20 cellular contexts compared by ENCODE assay signal in the genomic region with DNA sequence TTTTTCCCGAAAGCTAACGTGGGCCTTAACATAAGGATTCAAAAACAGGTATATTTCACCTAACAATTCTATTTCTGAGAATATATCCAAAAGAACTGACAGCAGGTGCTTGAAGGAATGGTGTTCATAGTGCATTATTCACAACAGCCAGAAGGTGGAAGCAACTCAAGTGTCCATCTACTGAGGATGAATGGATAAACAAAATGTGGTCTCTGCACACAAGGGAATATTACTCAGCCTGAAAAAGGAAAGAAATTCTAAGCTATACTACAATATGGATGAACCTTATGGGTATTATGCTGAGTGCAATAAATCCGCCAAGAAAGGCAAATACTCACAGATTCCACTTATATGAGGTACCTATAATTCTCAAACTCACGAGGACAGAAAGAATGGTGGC. TPM values are rescaled to one million over a fixed set of nuclear protein-coding genes. Genes with fewer than 3 reads are reported as not detected.
A peak's percentile ranks its signal among the peaks of the same experiment; 100 is the strongest.
DNase-seq lines count a peak whose midpoint lies in the region; ATAC-seq, FAIRE-seq and TF ChIP-seq lines count a peak whose summit lies in the region.
"Had no signal": no experiment of that assay in that cellular context is flagged by ENCODE, and none has a peak within 500 bp of the region (broad histone marks: within the 10 kb centered on the region; RNA-seq: fewer than 3 reads in every experiment).

No MANE protein-coding gene starts in this region.

- H3K9me3 ChIP-seq in HCT116 (ENCODE audit: control insufficient read depth in 1 of 2, insufficient read depth in 1 of 2, low read depth in 1 of 2, low read length in 2 of 2) (no peaks in the 10 kb centered on the region), PC-9 (ENCODE audit: insufficient read depth, low read depth) (no peaks in the 10 kb centered on the region), endodermal cell (ENCODE audit: control insufficient read depth, low read length) (no peaks in the 10 kb centered on the region), HepG2 (ENCODE audit: low read length) (no peaks in the 10 kb centered on the region)
- H3K9me3 ChIP-seq: gastroesophageal sphincter had no signal

- H3K27me3 ChIP-seq in HCT116 (ENCODE audit: insufficient read depth, low read length) (no peaks in the 10 kb centered on the region), PC-9 (ENCODE audit: insufficient read depth, low read depth) (no peaks in the 10 kb centered on the region), endodermal cell (ENCODE audit: control insufficient read depth, insufficient read depth, low read length, poor library complexity, severe bottlenecking) (peaks cover 2% of the 10 kb centered on the region), HepG2 (ENCODE audit: control insufficient read depth in 1 of 2, insufficient read depth in 2 of 2, low read length in 2 of 2) (peaks cover 0 to 5% of the 10 kb centered on the region in 2 experiments; a peak in 2 of 5 replicates)

- peak; percentile 21 for TF ChIP-seq CTCF in C4-2B (conservative IDR thresholded peaks at IDR 0.05)
- peak; percentile 15 to 37 (median 26); a peak in 4 of 6 replicates for TF ChIP-seq CTCF in HCT116 (IDR thresholded peaks at IDR 0.05 in 2 of 3, conservative IDR thresholded peaks at IDR 0.05 in 1 of 3; ENCODE audit: borderline replicate concordance in 1 of 3, insufficient read depth in 1 of 3, low read depth in 2 of 3, low read length in 2 of 3)
- peak; percentile 37; the same call in 1 of the 2 replicates for TF ChIP-seq CTCF in PC-9 (conservative IDR thresholded peaks at IDR 0.05)
- peak; percentile 43 for TF ChIP-seq CTCF in endodermal cell (conservative IDR thresholded peaks at IDR 0.05)
- no peak for TF ChIP-seq CTCF in HepG2 (CRISPR knock-in tag; IDR thresholded peaks at IDR 0.05)

- peaks cover 54% of the 10 kb centered on the region for H3K27me3 Mint-ChIP-seq in endodermal cell (ENCODE audit: insufficient read depth)

- no peak overlapping the region for H3K27ac Mint-ChIP-seq in endodermal cell
- H3K27ac Mint-ChIP-seq: activated naive CD4-positive, alpha-beta T cell treated with anti-CD3 and anti-CD28 coated beads, Interleukin-2, amount 50 U/mL, for 72 hours; natural killer cell had no signal

- DNase-seq in HCT116 (ENCODE audit: low read depth, low spot score) (peak; percentile 19), PC-9 (no peak), endodermal cell (no peak), HepG2 (ENCODE audit: low spot score) (no peak), cortex of kidney (lab: John Stamatoyannopoulos, UW) (no peak), NCI-H345 treated with DMSO at 0.1 percent for 48 hours (lab: John Stamatoyannopoulos, UW; ENCODE audit: unreplicated experiment) (no peak)
- DNase-seq: activated CD4-positive, alpha-beta T cell treated with anti-CD3 and anti-CD28 coated beads for 4 hours; DMS153; MM.1S; natural killer cell; NCI-H2029; NCI-H774; T-helper 2 cell had no signal

- H3K4me3 Mint-ChIP-seq in endodermal cell: no peak overlapping the region
- H3K4me3 Mint-ChIP-seq: natural killer cell had no signal

- H3F3A ChIP-seq in PC-9 (ENCODE audit: insufficient read depth, low read depth): no peaks in the 10 kb centered on the region

- TF ChIP-seq EP300 in HepG2 (IDR thresholded peaks at IDR 0.05; ENCODE audit: low read depth in 2 of 2, low read length in 2 of 2) (no peak), HepG2 (CRISPR knock-in tag; IDR thresholded peaks at IDR 0.05; ENCODE audit: borderline replicate concordance) (no peak)

- TF ChIP-seq RAD21 in HCT116 (IDR thresholded peaks at IDR 0.05; ENCODE audit: low read depth): peak; percentile 27; the same call in 1 of the 2 replicates
- no peak for TF ChIP-seq RAD21 in HepG2 (CRISPR knock-in tag; IDR thresholded peaks at IDR 0.05)

- ATAC-seq in HCT116 (peak; percentile 61; the same call in 1 of the 2 replicates), HepG2 (no peak), HG02588 (IDR thresholded peaks at IDR 0.05; ENCODE audit: unreplicated experiment) (no peak)
- ATAC-seq: activated naive CD4-positive, alpha-beta T cell treated with anti-CD3 and anti-CD28 coated beads, Interleukin-2, amount 50 U/mL, for 72 hours; gastroesophageal sphincter; natural killer cell had no signal

- RAD21 ChIA-PET in HCT116 (lab: Charles Lee; ENCODE audit: low non-redundant PET in 1 of 2, low total read pairs in 2 of 2, uncharacterized antibody in 2 of 2, unreplicated experiment in 2 of 2): no interaction called here

- H3K4me1 Mint-ChIP-seq in endodermal cell: no peaks in the 10 kb centered on the region
- H3K4me1 Mint-ChIP-seq: natural killer cell had no signal

- in situ Hi-C loops in HepG2 (cut with HindIII; ENCODE audit: extremely low pct_ligation_motif_present, low pct_unique_long_range_greater_than_20kb): no loop called here

- H3K79me2 ChIP-seq in HCT116 (ENCODE audit: insufficient read depth, low read length): no peaks in the 10 kb centered on the region
- H3K79me2 ChIP-seq in PC-9 (ENCODE audit: low read depth): no peaks in the 10 kb centered on the region
- H3K79me2 ChIP-seq in HepG2 (ENCODE audit: insufficient read depth, low read length): no peaks in the 10 kb centered on the region

- no peak for TF ChIP-seq POLR2A in HCT116 (IDR thresholded peaks at IDR 0.05; ENCODE audit: borderline replicate concordance, extremely low read depth, insufficient read depth, insufficient read length)
- no peak for TF ChIP-seq POLR2A in HepG2 (IDR thresholded peaks at IDR 0.05; ENCODE audit: insufficient read depth in 1 of 2, low read depth in 2 of 2, low read length in 2 of 2)

- no peak for FAIRE-seq in HepG2 (lab: Jason Lieb, UNC)

- H3K9me2 ChIP-seq in HCT116 (ENCODE audit: insufficient read depth): no peaks in the 10 kb centered on the region
- no peaks in the 10 kb centered on the region for H3K9me2 ChIP-seq in PC-9 (ENCODE audit: insufficient read depth)

- no peak overlapping the region for H2AFZ ChIP-seq in HCT116 (ENCODE audit: low read depth, low read length, poor library complexity, severe bottlenecking)
- H2AFZ ChIP-seq in PC-9: no peak overlapping the region
- H2AFZ ChIP-seq in HepG2 (ENCODE audit: low read length): no peak overlapping the region

- H3K4me2 ChIP-seq in HCT116 (ENCODE audit: low read length) (no peak overlapping the region), PC-9 (no peak overlapping the region), HepG2 (ENCODE audit: low read depth, low read length) (no peak overlapping the region)

- intact Hi-C loops in HCT116 (cut with micrococcal nuclease) (no loop called here), PC-9 (cut with micrococcal nuclease; ENCODE audit: unreplicated experiment) (no loop called here), HepG2 (cut with micrococcal nuclease; ENCODE audit: unreplicated experiment) (no loop called here)

- CTCF ChIA-PET in HCT116 (lab: Charles Lee) (interaction anchor here (1.2 to 1.7 kb wide), 2 partner anchors 10 to 11 kb away, joined by 3 to 7 read pairs; no protein-coding TSS in a partner anchor), PC-9 (lab: Charles Lee) (interaction anchor here (0.7 kb wide), 1 partner anchor 301 kb away, joined by 3 read pairs; no protein-coding TSS in a partner anchor), HepG2 (lab: Yijun Ruan, JAX; ENCODE audit: low intra/inter-chr PET ratio, low total read pairs) (no interaction called here)

- H3K27ac ChIP-seq in C4-2B: no peak overlapping the region
- H3K27ac ChIP-seq in HCT116 (ENCODE audit: low read depth, low read length): no peak overlapping the region
- no peak overlapping the region for H3K27ac ChIP-seq in PC-9
- no peak overlapping the region for H3K27ac ChIP-seq in endodermal cell (ENCODE audit: low read depth, low read length)
- H3K27ac ChIP-seq in HepG2 (ENCODE audit: extremely low read length, insufficient read depth, low read length): no peak overlapping the region
- H3K27ac ChIP-seq: gastroesophageal sphincter had no signal

- no peaks in the 10 kb centered on the region for H3K36me3 ChIP-seq in HCT116 (ENCODE audit: control insufficient read depth in 1 of 2, insufficient read depth in 2 of 2, low read length in 2 of 2)
- H3K36me3 ChIP-seq in PC-9 (ENCODE audit: low read depth): no peaks in the 10 kb centered on the region
- H3K36me3 ChIP-seq in endodermal cell (ENCODE audit: control insufficient read depth, insufficient read depth, low read length): no peaks in the 10 kb centered on the region
- no peaks in the 10 kb centered on the region for H3K36me3 ChIP-seq in HepG2 (replicated peaks in 1 of 2; ENCODE audit: control insufficient read depth in 1 of 2, insufficient read depth in 2 of 2, low read length in 2 of 2)
- H3K36me3 ChIP-seq: gastroesophageal sphincter had no signal

- H3K9me3 Mint-ChIP-seq in endodermal cell: no peaks in the 10 kb centered on the region
- H3K9me3 Mint-ChIP-seq: activated naive CD4-positive, alpha-beta T cell treated with anti-CD3 and anti-CD28 coated beads, Interleukin-2, amount 50 U/mL, for 72 hours; natural killer cell had no signal

- H3K4me1 ChIP-seq in HCT116 (ENCODE audit: control insufficient read depth in 1 of 2, insufficient read depth in 2 of 2, low read length in 2 of 2) (no peaks in the 10 kb centered on the region), PC-9 (replicated peaks; ENCODE audit: insufficient read depth) (no peaks in the 10 kb centered on the region), endodermal cell (ENCODE audit: control insufficient read depth, insufficient read depth, low read length) (no peaks in the 10 kb centered on the region), HepG2 (ENCODE audit: insufficient read depth, low read length) (peaks cover 23% of the 10 kb centered on the region)
- H3K4me1 ChIP-seq: gastroesophageal sphincter had no signal

- H3K9ac ChIP-seq in HCT116 (ENCODE audit: low read length): no peak overlapping the region
- H3K9ac ChIP-seq in endodermal cell (ENCODE audit: extremely low read depth, low read length, poor library complexity, severe bottlenecking): no peak overlapping the region
- no peak overlapping the region for H3K9ac ChIP-seq in HepG2 (ENCODE audit: insufficient read depth, low read depth, low read length)

- WGBS in endodermal cell (ENCODE audit: insufficient coverage in 1 of 2, insufficient read length in 1 of 2), 2 experiments: 86 to 100% methylated on average over 2 to 4 of the region's 4 CpGs
- 43% methylated on average over 4 of the region's 4 CpGs for WGBS in HepG2 (ENCODE audit: low lambda C conversion rate)

- H4K20me1 ChIP-seq in HCT116 (ENCODE audit: insufficient read depth) (no peaks in the 10 kb centered on the region), PC-9 (ENCODE audit: insufficient read depth) (no peaks in the 10 kb centered on the region), HepG2 (ENCODE audit: insufficient read depth, low read length) (no peaks in the 10 kb centered on the region)

- POLR2A ChIA-PET in HCT116 (lab: Charles Lee): no interaction called here
- POLR2A ChIA-PET in PC-9 (lab: Charles Lee; ENCODE audit: unreplicated experiment): no interaction called here
- POLR2A ChIA-PET in HepG2 (lab: Yijun Ruan, JAX): interaction anchor here (1.0 kb wide), 1 partner anchor 10 kb away, joined by 3 read pairs; no protein-coding TSS in a partner anchor

- BruUV-seq in HCT116 (replicated peaks; lab: Mats Ljungman, UMichigan) (no TSS peak), PC-9 (replicated peaks; lab: Mats Ljungman, UMichigan) (no TSS peak), HepG2 (replicated peaks; lab: Mats Ljungman, UMichigan) (no TSS peak)

- H3K4me3 ChIP-seq in HCT116 (replicated peaks in 1 of 2; ENCODE audit: low read depth in 1 of 2, low read length in 2 of 2): no peak overlapping the region
- H3K4me3 ChIP-seq in PC-9: no peak overlapping the region
- no peak overlapping the region for H3K4me3 ChIP-seq in endodermal cell (ENCODE audit: low read length)
- H3K4me3 ChIP-seq in HepG2 (replicated peaks in 1 of 3; ENCODE audit: insufficient read depth in 1 of 3, low read depth in 2 of 3, low read length in 3 of 3): no peak overlapping the region
- H3K4me3 ChIP-seq: gastroesophageal sphincter had no signal

- H3K36me3 Mint-ChIP-seq in endodermal cell (ENCODE audit: low read depth): no peaks in the 10 kb centered on the region
- H3K36me3 Mint-ChIP-seq: activated naive CD4-positive, alpha-beta T cell treated with anti-CD3 and anti-CD28 coated beads, Interleukin-2, amount 50 U/mL, for 72 hours; natural killer cell had no signal

RNA-seq across cellular contexts. Expression of a gene that starts 6.1 kb away (rescaled TPM):
- total RNA-seq in HCT116 (2021; ENCODE audit: unreplicated experiment): not detected
- polyA plus RNA-seq in HCT116 (2012): not detected in 2 replicates
- 0.17 TPM in 1 of 2 replicates, not detected in the other for total RNA-seq in PC-9 (2021)
- total RNA-seq in endodermal cell: 10 to 100 TPM; 15.6 to 28.0 TPM
- polyA plus RNA-seq in endodermal cell (2013, experiment 1 of 2): 10.3 TPM
- polyA plus RNA-seq in endodermal cell (2013, experiment 2 of 2): 11.4 TPM
- 0.09 and 0.13 TPM in 2 replicates for total RNA-seq in HepG2 (2016; rRNA removed; fragmentation: Illumina TruSeq; extraction: Trizol)
- total RNA-seq in HepG2 (2016; cell fraction: cytosol; rRNA removed; fragmentation: Illumina TruSeq; extraction: Trizol; ENCODE audit: low read depth): not detected in 2 replicates
- total RNA-seq in HepG2 (2016; cell fraction: insoluble cytoplasmic fraction; rRNA removed; fragmentation: Illumina TruSeq; extraction: Trizol): 0.19 and 0.26 TPM in 2 replicates
- 0.40 and 0.45 TPM in 2 replicates for total RNA-seq in HepG2 (2016; cell fraction: membrane; rRNA removed; fragmentation: Illumina TruSeq; extraction: Trizol)
- not detected in 2 replicates for total RNA-seq in HepG2 (2016; cell fraction: nucleus; rRNA removed; fragmentation: Illumina TruSeq; extraction: Trizol)
- 2.1 and 2.9 TPM in 2 replicates for polyA plus RNA-seq in HepG2 (2011; rRNA removed)
- polyA plus RNA-seq in HepG2 (2011; cell fraction: cytosol; rRNA removed): 1.8 and 2.0 TPM in 2 replicates
- polyA plus RNA-seq in HepG2 (2011; cell fraction: nucleus; rRNA removed): 0.63 and 1.2 TPM in 2 replicates
- polyA plus RNA-seq in HepG2 (2012): 0.72 and 1.4 TPM in 2 replicates
- 0.24 and 0.29 TPM in 2 replicates for polyA plus RNA-seq in HepG2 (2016; cell fraction: cytosol; fragmentation: Illumina TruSeq; extraction: Trizol; ENCODE audit: low read depth)
- 0.47 TPM in 2 replicates for polyA plus RNA-seq in HepG2 (2016; cell fraction: insoluble cytoplasmic fraction; fragmentation: Illumina TruSeq; extraction: Trizol; ENCODE audit: low read depth)
- 0.42 and 0.52 TPM in 2 replicates for polyA plus RNA-seq in HepG2 (2016; cell fraction: membrane; fragmentation: Illumina TruSeq; extraction: Trizol; ENCODE audit: low read depth)
- 0.42 TPM in 1 of 2 replicates, not detected in the other for polyA plus RNA-seq in HepG2 (2016; cell fraction: nucleus; fragmentation: Illumina TruSeq; extraction: Trizol; ENCODE audit: insufficient read depth, low read depth)
- polyA minus RNA-seq in HepG2 (2011; rRNA and poly(A)+ RNA removed; ENCODE audit: low replicate concordance): 2.2 TPM in 1 of 2 replicates, not detected in the other
- 0.59 and 0.62 TPM in 2 replicates for polyA minus RNA-seq in HepG2 (2011; cell fraction: cytosol; rRNA and poly(A)+ RNA removed)
- 0.39 and 0.50 TPM in 2 replicates for polyA minus RNA-seq in HepG2 (2011; cell fraction: nucleus; rRNA and poly(A)+ RNA removed)
- total RNA-seq: cardiac septum, gastroesophageal sphincter, lung microvascular endothelial cell, natural killer cell, subcutaneous adipose tissue had no signal

RNA-seq across cellular contexts. Expression of a gene that starts 33.9 kb away (rescaled TPM):
- 18.5 TPM for total RNA-seq in HCT116 (2021; ENCODE audit: unreplicated experiment)
- 14.5 and 16.5 TPM in 2 replicates for polyA plus RNA-seq in HCT116 (2012)
- total RNA-seq in PC-9 (2021): 21.6 and 22.1 TPM in 2 replicates
- 10 to 100 TPM; 25.0 to 30.1 TPM for total RNA-seq in endodermal cell
- 13.9 TPM for polyA plus RNA-seq in endodermal cell (2013, experiment 1 of 2)
- polyA plus RNA-seq in endodermal cell (2013, experiment 2 of 2): 12.3 TPM
- total RNA-seq in HepG2 (2016; rRNA removed; fragmentation: Illumina TruSeq; extraction: Trizol): 11.7 and 12.3 TPM in 2 replicates
- total RNA-seq in HepG2 (2016; cell fraction: cytosol; rRNA removed; fragmentation: Illumina TruSeq; extraction: Trizol; ENCODE audit: low read depth): 1.5 and 2.2 TPM in 2 replicates
- 10.3 and 11.9 TPM in 2 replicates for total RNA-seq in HepG2 (2016; cell fraction: insoluble cytoplasmic fraction; rRNA removed; fragmentation: Illumina TruSeq; extraction: Trizol)
- total RNA-seq in HepG2 (2016; cell fraction: membrane; rRNA removed; fragmentation: Illumina TruSeq; extraction: Trizol): 4.5 and 4.8 TPM in 2 replicates
- total RNA-seq in HepG2 (2016; cell fraction: nucleus; rRNA removed; fragmentation: Illumina TruSeq; extraction: Trizol): 14.0 and 14.6 TPM in 2 replicates
- polyA plus RNA-seq in HepG2 (2011; rRNA removed): 7.9 and 8.5 TPM in 2 replicates
- polyA plus RNA-seq in HepG2 (2011; cell fraction: cytosol; rRNA removed): 6.1 and 8.3 TPM in 2 replicates
- polyA plus RNA-seq in HepG2 (2011; cell fraction: nucleus; rRNA removed): 12.9 and 14.6 TPM in 2 replicates
- 6.0 and 7.1 TPM in 2 replicates for polyA plus RNA-seq in HepG2 (2012)
- polyA plus RNA-seq in HepG2 (2016; cell fraction: cytosol; fragmentation: Illumina TruSeq; extraction: Trizol; ENCODE audit: low read depth): 0.45 and 0.71 TPM in 2 replicates
- polyA plus RNA-seq in HepG2 (2016; cell fraction: insoluble cytoplasmic fraction; fragmentation: Illumina TruSeq; extraction: Trizol; ENCODE audit: low read depth): 6.7 and 7.3 TPM in 2 replicates
- 1.6 and 1.7 TPM in 2 replicates for polyA plus RNA-seq in HepG2 (2016; cell fraction: membrane; fragmentation: Illumina TruSeq; extraction: Trizol; ENCODE audit: low read depth)
- polyA plus RNA-seq in HepG2 (2016; cell fraction: nucleus; fragmentation: Illumina TruSeq; extraction: Trizol; ENCODE audit: insufficient read depth, low read depth): 8.3 and 8.6 TPM in 2 replicates
- 14.5 and 27.4 TPM in 2 replicates for polyA minus RNA-seq in HepG2 (2011; rRNA and poly(A)+ RNA removed; ENCODE audit: low replicate concordance)
- 9.3 and 9.7 TPM in 2 replicates for polyA minus RNA-seq in HepG2 (2011; cell fraction: cytosol; rRNA and poly(A)+ RNA removed)
- 32.3 and 32.4 TPM in 2 replicates for polyA minus RNA-seq in HepG2 (2011; cell fraction: nucleus; rRNA and poly(A)+ RNA removed)

Comparison
In these comparisons a context has a peak if more than half of its experiments do, and no peak if none do; other contexts are left out.
1. RNA of a gene that starts 6.1 kb away (total RNA-seq): 15.6 to 28.0 TPM in endodermal cell; 0.17 TPM in PC-9, 0.09 to 0.45 TPM in HepG2 and not detected in HCT116 (single experiment); every median in the first group is over 10 times any median in the second.